In genomic region chr9:86990276-86990675, GRCh38 we compare ENCODE assay signal across 16 cellular contexts. TPM values are rescaled to one million over a fixed set of nuclear protein-coding genes. Genes with fewer than 3 reads are reported as not detected.
DNase-seq lines count a peak whose midpoint lies in the region; ATAC-seq and TF ChIP-seq lines count a peak whose summit lies in the region.
"Had no signal": no experiment of that assay in that cellular context is flagged by ENCODE, and none has a peak within 500 bp of the region (broad histone marks: within the 10 kb centered on the region; RNA-seq: fewer than 3 reads in every experiment).

No MANE protein-coding gene starts in this region.

- no peak overlapping the region for H2BK15ac ChIP-seq in H9 (ENCODE audit: low read depth, low read length)

- no peaks in the 10 kb centered on the region for H3K23me2 ChIP-seq in H9 (ENCODE audit: insufficient read length, low read depth, low read length, poor library complexity, severe bottlenecking)

- H2BK20ac ChIP-seq in H9 (ENCODE audit: low read depth, low read length, poor library complexity, severe bottlenecking), result no peak overlapping the region

- H3K23ac ChIP-seq in H9 (ENCODE audit: insufficient read length, low read depth, low read length), result no peak overlapping the region

- no CpG with 5 or more reads among the region's 3 CpGs for WGBS in H9 (ENCODE audit: extremely low coverage, insufficient read length, low lambda C conversion rate)

- no peaks in the 10 kb centered on the region for H3K9me3 ChIP-seq in H9 (ENCODE audit: control insufficient read depth, low read depth, low read length)

- H2BK120ac ChIP-seq in H9 (ENCODE audit: low read depth, low read length, poor library complexity, severe bottlenecking), result no peak overlapping the region

- no peaks in the 10 kb centered on the region for H3K27me3 ChIP-seq in H9 (ENCODE audit: insufficient read depth, low read length)

- no peak overlapping the region for H2AFZ ChIP-seq in H9 (ENCODE audit: low read length)

- TF ChIP-seq CTCF in cardiac fibroblast (IDR thresholded peaks at IDR 0.05; ENCODE audit: low read depth, low read length), result no peak
- no peak for TF ChIP-seq CTCF in H9 (conservative IDR thresholded peaks at IDR 0.05)

- no peak overlapping the region for H3K4me3 ChIP-seq in cardiac fibroblast (replicated peaks in 1 of 2; ENCODE audit: low read depth in 2 of 2, low read length in 2 of 2)

- H3K9ac ChIP-seq in H9 (ENCODE audit: extremely low read depth, insufficient read length, low read length), result no peak overlapping the region

- H4K20me1 ChIP-seq in H9 (ENCODE audit: control insufficient read depth, insufficient read depth, insufficient read length), result no peaks in the 10 kb centered on the region

- no peak overlapping the region for H4K91ac ChIP-seq in H9 (ENCODE audit: insufficient read length, low read depth, low read length)

- no peaks in the 10 kb centered on the region for H3K4me1 ChIP-seq in H9 (ENCODE audit: insufficient read depth, low read length)

- no peak overlapping the region for H2BK5ac ChIP-seq in H9 (ENCODE audit: insufficient read length, low read length)

- no peaks in the 10 kb centered on the region for H3K4me1 Mint-ChIP-seq in H9

- no peak overlapping the region for H3K18ac ChIP-seq in H9 (ENCODE audit: insufficient read length, low read depth, low read length)

- H3K27me3 Mint-ChIP-seq in H9 (ENCODE audit: low read depth), result peaks cover 4% of the 10 kb centered on the region; the same call in 1 of the 2 replicates

- no peak overlapping the region for H4K8ac ChIP-seq in H9 (replicated peaks; ENCODE audit: insufficient read length, low read depth, low read length)

- H3K27ac ChIP-seq in H9 (ENCODE audit: insufficient read length, low read depth, low read length), result no peak overlapping the region

- no peak overlapping the region for H3K4me2 ChIP-seq in H9 (ENCODE audit: insufficient read depth, insufficient read length, low read length)

- peak; percentile 5 to 10 for DNase-seq in AML-193 (lab: John Stamatoyannopoulos, UW)
- DNase-seq in MV-4-11 (lab: John Stamatoyannopoulos, UW), result peak; percentile 26
- DNase-seq in cardiac fibroblast (ENCODE audit: low read depth in 2 of 2), result peak; percentile 61 to 86
- DNase-seq in fibroblast of the conjunctiva (ENCODE audit: low read depth), result peak; percentile 75
- no peak for DNase-seq in H9
- no peak for DNase-seq in stimulated activated CD4-positive, alpha-beta T cell treated with anti-CD3 and anti-CD28 coated beads, Interleukin-4, amount 100 ng/mL, for 4 hours
- DNase-seq: COR-L47, GF-D8, GOT3, Karpas-422, NCI-H1436, NCI-H2081, NCI-H510A, NCI-H774 had no signal

- H3K36me3 Mint-ChIP-seq in H9 (ENCODE audit: insufficient read depth in 1 of 3, low read depth in 3 of 3), result no peaks in the 10 kb centered on the region
- H3K36me3 Mint-ChIP-seq: CD14-positive monocyte had no signal

- H2BK12ac ChIP-seq in H9 (ENCODE audit: insufficient read length, low read depth, low read length), result no peak overlapping the region

- H3K14ac ChIP-seq in H9 (ENCODE audit: insufficient read depth, low read length), result no peak overlapping the region

- H3K79me2 ChIP-seq in H9 (ENCODE audit: insufficient read depth, low read length), result no peaks in the 10 kb centered on the region

- no peak for ATAC-seq in HG03342 (IDR thresholded peaks at IDR 0.05; ENCODE audit: unreplicated experiment)

- H3K27ac Mint-ChIP-seq in H9, result no peak overlapping the region
- H3K27ac Mint-ChIP-seq: CD14-positive monocyte had no signal

- H3K4me3 Mint-ChIP-seq in H9, result no peak overlapping the region
- H3K4me3 Mint-ChIP-seq: CD14-positive monocyte had no signal

- no peak overlapping the region for H4K5ac ChIP-seq in H9 (ENCODE audit: insufficient read length, low read depth, low read length)

- H3T11ph ChIP-seq in H9 (ENCODE audit: low read length), result no peak overlapping the region

- H2AK5ac ChIP-seq in H9 (ENCODE audit: insufficient read length, low read length), result no peak overlapping the region

- no peaks in the 10 kb centered on the region; a peak in 1 of 5 replicates for H3K9me3 Mint-ChIP-seq in H9
- H3K9me3 Mint-ChIP-seq: CD14-positive monocyte had no signal

- H3K56ac ChIP-seq in H9 (ENCODE audit: insufficient read length, low read depth, low read length), result no peak overlapping the region

- no peak overlapping the region for H3K4ac ChIP-seq in H9 (ENCODE audit: low read depth, low read length)

- H3K79me1 ChIP-seq in H9 (ENCODE audit: insufficient read depth, low read depth, low read length, poor library complexity, severe bottlenecking), result no peaks in the 10 kb centered on the region

RNA-seq across cellular contexts. Expression of gene GAS1, which starts 43.0 kb away (rescaled TPM):
- total RNA-seq in H9 (2021), result 2.3 and 2.7 TPM in 2 replicates

Comparison
In these comparisons a context has a peak if more than half of its experiments do, and no peak if none do; other contexts are left out.
1. DNase-seq: peak in AML-193 (2 of 2), MV-4-11 (single experiment), cardiac fibroblast (2 of 2) and fibroblast of the conjunctiva (single experiment); none in H9 (single experiment) and stimulated activated CD4-positive, alpha-beta T cell treated with anti-CD3 and anti-CD28 coated beads, Interleukin-4, amount 100 ng/mL, for 4 hours (0 of 2).